23 cellular contexts compared by ENCODE assay signal in genomic region chr10:114350751-114351150, GRCh38. TPM values are rescaled to one million over a fixed set of nuclear protein-coding genes. Genes with fewer than 3 reads are reported as not detected.
DNase-seq lines count a peak whose midpoint lies in the region; TF ChIP-seq lines count a peak whose summit lies in the region.
"Had no signal": no experiment of that assay in that cellular context is flagged by ENCODE, and none has a peak within 500 bp of the region (broad histone marks: within the 10 kb centered on the region; RNA-seq: fewer than 3 reads in every experiment).

No MANE protein-coding gene starts in this region.

- peak overlapping the region; percentile 53 for H3K27ac Mint-ChIP-seq in neural crest cell (ENCODE audit: unreplicated experiment)
- H3K27ac Mint-ChIP-seq: activated CD8-positive, alpha-beta T cell treated with anti-CD3 and anti-CD28 coated beads, Interleukin-2, amount 10 ng/mL, durations not matched to agents 7 days and 5 days; activated naive CD4-positive, alpha-beta T cell treated with anti-CD3 and anti-CD28 coated beads, Interleukin-2, amount 10 ng/mL, durations not matched to agents 7 days and 5 days; effector memory CD8-positive, alpha-beta T cell; T-helper 1 cell treated with Interleukin-12 subunit alpha and Interleukin-12 subunit beta and Interleukin-4 antibody, amounts not matched to agents 30 μg/mL and 1 μg/mL, for 36 hours had no signal

- no peak overlapping the region for H3K4me3 ChIP-seq in esophagus muscularis mucosa
- H3K4me3 ChIP-seq in thyroid gland (replicated peaks in 1 of 3): no peak overlapping the region
- H3K4me3 ChIP-seq: heart left ventricle, right atrium auricular region had no signal

- peak overlapping the region; percentile 50 to 61 (median 54) for H3K27ac ChIP-seq in esophagus muscularis mucosa (replicated peaks in 1 of 4)
- H3K27ac ChIP-seq in thyroid gland: peak overlapping the region; percentile 81 to 92 (median 90)
- H3K27ac ChIP-seq: neutrophil had no signal

- intact Hi-C loops in esophagus muscularis mucosa (cut with DNase I): no loop called here
- intact Hi-C loops in thyroid gland (cut with DNase I): no loop called here

- H3K27me3 Mint-ChIP-seq in neural crest cell (ENCODE audit: low read depth): no peaks in the 10 kb centered on the region

- H3K36me3 ChIP-seq in esophagus muscularis mucosa (no peaks in the 10 kb centered on the region), thyroid gland (no peaks in the 10 kb centered on the region)
- H3K36me3 ChIP-seq: heart left ventricle, neutrophil, right atrium auricular region had no signal

- H3K4me1 ChIP-seq in esophagus muscularis mucosa (peaks cover 9 to 64% (median 44%) of the 10 kb centered on the region in 4 donors), thyroid gland (peaks cover 63 to 78% of the 10 kb centered on the region in 2 donors)

- peak overlapping the region; percentile 37 for H3K4me3 Mint-ChIP-seq in neural crest cell
- H3K4me3 Mint-ChIP-seq: activated CD8-positive, alpha-beta T cell treated with anti-CD3 and anti-CD28 coated beads, Interleukin-2, amount 10 ng/mL, durations not matched to agents 7 days and 5 days; activated naive CD4-positive, alpha-beta T cell treated with anti-CD3 and anti-CD28 coated beads, Interleukin-2, amount 10 ng/mL, durations not matched to agents 7 days and 5 days; effector memory CD8-positive, alpha-beta T cell; T-helper 1 cell treated with Interleukin-12 subunit alpha and Interleukin-12 subunit beta and Interleukin-4 antibody, amounts not matched to agents 30 μg/mL and 1 μg/mL, for 36 hours had no signal

- H3K9me3 ChIP-seq in esophagus muscularis mucosa (no peaks in the 10 kb centered on the region), thyroid gland (no peaks in the 10 kb centered on the region)
- H3K9me3 ChIP-seq: heart left ventricle, neutrophil, right atrium auricular region had no signal

- no peaks in the 10 kb centered on the region for H3K27me3 ChIP-seq in esophagus muscularis mucosa
- H3K27me3 ChIP-seq in thyroid gland: no peaks in the 10 kb centered on the region
- H3K27me3 ChIP-seq: heart left ventricle, neutrophil, right atrium auricular region had no signal

- 82% methylated on average over 9 of the region's 11 CpGs for WGBS in esophagus muscularis mucosa
- 15 to 53% methylated on average over 11 of the region's 11 CpGs for WGBS in thyroid gland, 2 donors

- TF ChIP-seq POLR2A in esophagus muscularis mucosa (IDR thresholded peaks at IDR 0.05; ENCODE audit: low read depth) (no peak), thyroid gland (IDR thresholded peaks at IDR 0.05) (peak in 1 of 2 donors; percentile 51)

- no peaks in the 10 kb centered on the region for H3K9me3 Mint-ChIP-seq in neural crest cell
- H3K9me3 Mint-ChIP-seq: activated naive CD4-positive, alpha-beta T cell treated with anti-CD3 and anti-CD28 coated beads, Interleukin-2, amount 10 ng/mL, durations not matched to agents 7 days and 5 days; effector memory CD8-positive, alpha-beta T cell; T-helper 1 cell treated with Interleukin-12 subunit alpha and Interleukin-12 subunit beta and Interleukin-4 antibody, amounts not matched to agents 30 μg/mL and 1 μg/mL, for 36 hours had no signal

- no peak for TF ChIP-seq EP300 in esophagus muscularis mucosa (IDR thresholded peaks at IDR 0.05)

- peaks cover 3% of the 10 kb centered on the region for H3K36me3 Mint-ChIP-seq in neural crest cell (ENCODE audit: low read depth)
- H3K36me3 Mint-ChIP-seq: activated naive CD4-positive, alpha-beta T cell treated with anti-CD3 and anti-CD28 coated beads, Interleukin-2, amount 10 ng/mL, durations not matched to agents 7 days and 5 days had no signal

- TF ChIP-seq CTCF in esophagus muscularis mucosa (IDR thresholded peaks at IDR 0.05) (no peak), neural crest cell (conservative IDR thresholded peaks at IDR 0.05) (no peak), thyroid gland (IDR thresholded peaks at IDR 0.05) (no peak)

- peak; percentile 23 for DNase-seq in NCI-H2227 (lab: John Stamatoyannopoulos, UW; ENCODE audit: unreplicated experiment)
- DNase-seq in esophagus muscularis mucosa (ENCODE audit: extremely low spot score): no peak
- DNase-seq in neural crest cell (ENCODE audit: low read depth, low spot score): peak; percentile 21
- DNase-seq in thyroid gland: peak; percentile 95
- no peak for DNase-seq in HPDE6-E6E7 (ENCODE audit: extremely low spot score)
- no peak for DNase-seq in AG20443 (ENCODE audit: low spot score)
- no peak for DNase-seq in epidermal melanocyte (ENCODE audit: insufficient read length, low spot score)
- no peak for DNase-seq in 8988T
- DNase-seq: activated CD4-positive, CD25-positive, alpha-beta regulatory T cell; activated CD8-positive, alpha-beta T cell treated with anti-CD3 and anti-CD28 coated beads, Interleukin-2, amount 10 ng/mL, durations not matched to agents 7 days and 5 days; activated naive CD4-positive, alpha-beta T cell treated with anti-CD3 and anti-CD28 coated beads, Interleukin-2, amount 10 ng/mL, durations not matched to agents 7 days and 5 days; activated T-cell treated with anti-CD3 and anti-CD28 coated beads, Interleukin-2, amount 50 U/mL, for 48 hours; anterior cingulate cortex; cerebellar nuclear complex; effector memory CD8-positive, alpha-beta T cell; heart left ventricle; mesendoderm; NCI-H1105; NCI-H2107; NCI-H69 had no signal

- H3K4me1 Mint-ChIP-seq in neural crest cell: peaks cover 58% of the 10 kb centered on the region
- H3K4me1 Mint-ChIP-seq: activated naive CD4-positive, alpha-beta T cell treated with anti-CD3 and anti-CD28 coated beads, Interleukin-2, amount 10 ng/mL, durations not matched to agents 7 days and 5 days had no signal

RNA-seq across cellular contexts. Expression of gene AFAP1L2, which starts 53.6 kb away (rescaled TPM):
- total RNA-seq in esophagus muscularis mucosa (10 to 100 TPM; 18.5 to 23.2 (median 19.9) TPM), neural crest cell (72.1 and 73.6 TPM in 2 replicates), thyroid gland (100 to 1,000 TPM; 135 to 356 (median 299) TPM)

Comparison
In these comparisons a context has a peak if more than half of its experiments do, and no peak if none do; other contexts are left out.
1. DNase-seq: peak in NCI-H2227 (single experiment), neural crest cell (single experiment) and thyroid gland (2 of 2); none in esophagus muscularis mucosa (single experiment), HPDE6-E6E7 (single experiment), AG20443 (single experiment), epidermal melanocyte (single experiment) and 8988T (single experiment).